Comparison of ENCODE assay signal across 1 cellular context in genomic region chr9:27799326-27799725, GRCh38.
TF ChIP-seq lines count a peak whose summit lies in the region.

No MANE protein-coding gene starts in this region.

TF ChIP-seq in GM12878, 131 proteins besides CTCF, POLR2A, EP300 and RAD21 (continued from another document):
- TF ChIP-seq CEBPZ (IDR thresholded peaks at IDR 0.05; ENCODE audit: low read depth, low read length) (no peak), STAT1 (conservative IDR thresholded peaks at IDR 0.05) (no peak)
